24 cellular contexts compared by ENCODE assay signal in genomic region chr16:87548086-87548485, GRCh38. TPM values are rescaled to one million over a fixed set of nuclear protein-coding genes. Genes with fewer than 3 reads are reported as not detected.
"Had no signal": no experiment of that assay in that cellular context is flagged by ENCODE, and none has a peak within 500 bp of the region (broad histone marks: within the 10 kb centered on the region; RNA-seq: fewer than 3 reads in every experiment).

No MANE protein-coding gene starts in this region.

- H3K36me3 ChIP-seq: colonic mucosa, gastrocnemius medialis, heart right ventricle, prostate gland, spleen had no signal

- H3K27me3 ChIP-seq: colonic mucosa had no signal

- H3K4me1 ChIP-seq: colonic mucosa, gastrocnemius medialis, parathyroid adenoma, prostate gland had no signal

- H3K4me3 ChIP-seq: colonic mucosa, gastrocnemius medialis, heart right ventricle, mucosa of descending colon, prostate gland, spleen had no signal

- H3K79me2 ChIP-seq: parathyroid adenoma had no signal

- H3K9me3 ChIP-seq: colonic mucosa, mucosa of descending colon, prostate gland had no signal

- H3K9ac ChIP-seq: parathyroid adenoma had no signal

- H3K9me3 Mint-ChIP-seq: natural killer cell had no signal

- H3K36me3 Mint-ChIP-seq: natural killer cell had no signal

- H3K27ac ChIP-seq: colonic mucosa, gastrocnemius medialis, heart right ventricle, parathyroid adenoma, prostate gland, spleen had no signal

- DNase-seq: colonic mucosa; dermis blood vessel endothelial cell; gastrocnemius medialis; heart right ventricle; hypothalamus; kidney glomerular epithelial cell; mucosa of descending colon; natural killer cell; occipital lobe; spleen; stimulated activated CD4-positive, alpha-beta T cell treated with anti-CD3 and anti-CD28 coated beads, Interleukin-2, amount 100 ng/mL, for 24 hours; stimulated activated CD4-positive, alpha-beta T cell treated with anti-CD3 and anti-CD28 coated beads, Interleukin-4, amount 100 ng/mL, for 4 hours; stimulated activated naive CD4-positive, alpha-beta T cell treated with Interleukin-2 at 50 U/mL for 16 hours; trophoblast cell had no signal

- H3K4me3 Mint-ChIP-seq: natural killer cell, neural crest cell had no signal

- ATAC-seq: esophagus mucosa, gastrocnemius medialis, heart right ventricle, mucosa of descending colon, natural killer cell, sciatic nerve had no signal

- FAIRE-seq: islet of Langerhans had no signal

- H3K27ac Mint-ChIP-seq: natural killer cell had no signal

- H2AFZ ChIP-seq: parathyroid adenoma had no signal

RNA-seq across cellular contexts. Expression of gene JPH3, which starts 54.2 kb away (rescaled TPM):
- total RNA-seq: fibroblast of lung, fibroblast of villous mesenchyme, gastrocnemius medialis, lower leg skin, natural killer cell, skeletal muscle tissue, spleen had no signal
